ENCODE assay signal across 20 cellular contexts in genomic region chr6:112576421-112576820, GRCh38.
"Had no signal": no experiment of that assay in that cellular context is flagged by ENCODE, and none has a peak within 500 bp of the region (broad histone marks: within the 10 kb centered on the region; RNA-seq: fewer than 3 reads in every experiment).

No MANE protein-coding gene starts in this region.

- H3K36me3 ChIP-seq: gastroesophageal sphincter, neural progenitor cell, pancreas, thoracic aorta had no signal

- H3K27me3 Mint-ChIP-seq: activated T-helper 17 cell treated with anti-CD3 and anti-CD28 coated beads, Interleukin-2, amount 50 U/mL, for 72 hours; effector memory CD8-positive, alpha-beta T cell had no signal

- H3K36me3 Mint-ChIP-seq: neural progenitor cell; stimulated activated effector memory CD8-positive, alpha-beta T cell treated with anti-CD3 and anti-CD28 coated beads, Interleukin-12 subunit alpha, Interleukin-12 subunit beta, amount 100 ng/mL, for 72 hours had no signal

- H3K4me3 Mint-ChIP-seq: activated T-helper 17 cell treated with anti-CD3 and anti-CD28 coated beads, Interleukin-2, amount 50 U/mL, for 72 hours; effector memory CD8-positive, alpha-beta T cell; neural progenitor cell; stimulated activated effector memory CD8-positive, alpha-beta T cell treated with anti-CD3 and anti-CD28 coated beads, Interleukin-12 subunit alpha, Interleukin-12 subunit beta, amount 100 ng/mL, for 72 hours had no signal

- H3K4me1 ChIP-seq: neural progenitor cell had no signal

- H3K9me3 Mint-ChIP-seq: activated T-helper 17 cell treated with anti-CD3 and anti-CD28 coated beads, Interleukin-2, amount 50 U/mL, for 72 hours; stimulated activated effector memory CD8-positive, alpha-beta T cell treated with anti-CD3 and anti-CD28 coated beads, Interleukin-12 subunit alpha, Interleukin-12 subunit beta, amount 100 ng/mL, for 72 hours had no signal

- H3K4me3 ChIP-seq: gastroesophageal sphincter, neural progenitor cell, pancreas, thoracic aorta had no signal

- ATAC-seq: activated T-helper 17 cell treated with anti-CD3 and anti-CD28 coated beads, Interleukin-2, amount 50 U/mL, for 72 hours; effector memory CD8-positive, alpha-beta T cell; gastroesophageal sphincter; left lobe of liver; pancreas; stimulated activated effector memory CD8-positive, alpha-beta T cell treated with anti-CD3 and anti-CD28 coated beads, Interleukin-12 subunit alpha, Interleukin-12 subunit beta, amount 100 ng/mL, for 72 hours had no signal

- H3K27ac ChIP-seq: epithelial cell of prostate, gastroesophageal sphincter, neural progenitor cell, pancreas, thoracic aorta, VCaP had no signal

- H3K27ac Mint-ChIP-seq: activated T-helper 17 cell treated with anti-CD3 and anti-CD28 coated beads, Interleukin-2, amount 50 U/mL, for 72 hours; effector memory CD8-positive, alpha-beta T cell; neural progenitor cell; stimulated activated effector memory CD8-positive, alpha-beta T cell treated with anti-CD3 and anti-CD28 coated beads, Interleukin-12 subunit alpha, Interleukin-12 subunit beta, amount 100 ng/mL, for 72 hours had no signal

- H3K4me1 Mint-ChIP-seq: activated T-helper 17 cell treated with anti-CD3 and anti-CD28 coated beads, Interleukin-2, amount 50 U/mL, for 72 hours; neural progenitor cell; stimulated activated effector memory CD8-positive, alpha-beta T cell treated with anti-CD3 and anti-CD28 coated beads, Interleukin-12 subunit alpha, Interleukin-12 subunit beta, amount 100 ng/mL, for 72 hours had no signal

- H3K9me3 ChIP-seq: gastroesophageal sphincter, pancreas, thoracic aorta had no signal

- DNase-seq: activated CD4-positive, alpha-beta T cell treated with anti-CD3 and anti-CD28 coated beads for 1 hour; activated CD4-positive, alpha-beta T cell treated with anti-CD3 and anti-CD28 coated beads, Interleukin-2, amount 50 U/mL, for 4 hours; activated naive CD4-positive, alpha-beta T cell treated with Interleukin-2 at 50 U/mL for 16 hours; anterior cingulate cortex; dermis blood vessel endothelial cell; effector memory CD8-positive, alpha-beta T cell; islet precursor cell; midbrain; pancreas; stimulated activated CD4-positive, alpha-beta T cell treated with anti-CD3 and anti-CD28 coated beads, Interleukin-12 subunit alpha, Interleukin-12 subunit beta, amount 100 ng/mL, for 4 hours; stimulated activated CD4-positive, alpha-beta T cell treated with anti-CD3 and anti-CD28 coated beads, Interleukin-2, amount 100 ng/mL, for 24 hours; T-helper 2 cell had no signal

- H3K27me3 ChIP-seq: gastroesophageal sphincter, neural progenitor cell, pancreas had no signal
